ENCODE assay signal across 1 cellular context in genomic region chr15:65791335-65792129, GRCh38.
A peak's percentile ranks its signal among the peaks of the same experiment; 100 is the strongest.
TF ChIP-seq lines count a peak whose summit lies in the region.

No MANE protein-coding gene starts in this region.

TF ChIP-seq in HepG2, 621 proteins besides CTCF, POLR2A, EP300 and RAD21 (continued from another document and continues in another):
- TF ChIP-seq ATF6 (CRISPR knock-in tag; conservative IDR thresholded peaks at IDR 0.05) (no peak), NR2F6 (IDR thresholded peaks at IDR 0.05) (no peak), NR2F6 (CRISPR knock-in tag; IDR thresholded peaks at IDR 0.05) (no peak; the same call in 1 of the 2 replicates), ZHX1 (CRISPR knock-in tag; IDR thresholded peaks at IDR 0.05; ENCODE audit: low read depth) (no peak), SMAD9 (CRISPR knock-in tag; IDR thresholded peaks at IDR 0.05) (no peak), ZNF414 (CRISPR knock-in tag; IDR thresholded peaks at IDR 0.05) (no peak), TRAFD1 (CRISPR knock-in tag; IDR thresholded peaks at IDR 0.05; ENCODE audit: borderline replicate concordance) (no peak), ZNF567 (CRISPR knock-in tag; IDR thresholded peaks at IDR 0.05; ENCODE audit: borderline replicate concordance) (no peak), ZNF576 (CRISPR knock-in tag; IDR thresholded peaks at IDR 0.05) (no peak), MED1 (CRISPR knock-in tag; IDR thresholded peaks at IDR 0.05) (no peak), TIGD3 (CRISPR knock-in tag; IDR thresholded peaks at IDR 0.05; ENCODE audit: borderline replicate concordance) (no peak), USF2 (IDR thresholded peaks at IDR 0.05; ENCODE audit: low read depth, low read length) (no peak), USF2 (CRISPR knock-in tag; IDR thresholded peaks at IDR 0.05; ENCODE audit: borderline replicate concordance) (no peak), ZNF883 (CRISPR knock-in tag; IDR thresholded peaks at IDR 0.05; ENCODE audit: not compliant biosample characterization) (no peak), ZNF770 (CRISPR knock-in tag; IDR thresholded peaks at IDR 0.05) (no peak), ZNF629 (CRISPR knock-in tag; conservative IDR thresholded peaks at IDR 0.05) (no peak), ZNF552 (CRISPR knock-in tag; IDR thresholded peaks at IDR 0.05; ENCODE audit: borderline replicate concordance) (no peak), RCOR2 (CRISPR knock-in tag; IDR thresholded peaks at IDR 0.05) (no peak), BRCA1 (CRISPR knock-in tag; IDR thresholded peaks at IDR 0.05) (no peak), HMG20B (CRISPR knock-in tag; conservative IDR thresholded peaks at IDR 0.05) (no peak), ISX (CRISPR knock-in tag; conservative IDR thresholded peaks at IDR 0.05) (no peak), CREB3 (CRISPR knock-in tag; IDR thresholded peaks at IDR 0.05) (no peak), ZNF616 (CRISPR knock-in tag; IDR thresholded peaks at IDR 0.05; ENCODE audit: low read depth) (peak; percentile 57; the same call in 1 of the 2 replicates), ZNF383 (CRISPR knock-in tag; IDR thresholded peaks at IDR 0.05; ENCODE audit: borderline replicate concordance) (no peak), ZBTB38 (CRISPR knock-in tag; IDR thresholded peaks at IDR 0.05) (peak; percentile 41; the same call in 1 of the 2 replicates), MLLT10 (CRISPR knock-in tag; IDR thresholded peaks at IDR 0.05) (no peak), ZSCAN21 (CRISPR knock-in tag; IDR thresholded peaks at IDR 0.05; ENCODE audit: borderline replicate concordance) (no peak), ZNF75D (CRISPR knock-in tag; IDR thresholded peaks at IDR 0.05; ENCODE audit: borderline replicate concordance) (no peak), ZNF574 (CRISPR knock-in tag; IDR thresholded peaks at IDR 0.05) (no peak), HCFC1 (IDR thresholded peaks at IDR 0.05; ENCODE audit: low read depth, low read length) (no peak), HIVEP1 (CRISPR knock-in tag; IDR thresholded peaks at IDR 0.05) (peak; percentile 89), GABPB1 (CRISPR knock-in tag; IDR thresholded peaks at IDR 0.05) (no peak), NKX3-1 (CRISPR knock-in tag; IDR thresholded peaks at IDR 0.05) (no peak), HNRNPL (IDR thresholded peaks at IDR 0.05; ENCODE audit: low read depth, low read length) (no peak), ZNF333 (CRISPR knock-in tag; IDR thresholded peaks at IDR 0.05; ENCODE audit: borderline replicate concordance) (no peak), KAT2B (IDR thresholded peaks at IDR 0.05; ENCODE audit: borderline replicate concordance, low read depth, low read length) (no peak), DNMT1 (CRISPR knock-in tag; IDR thresholded peaks at IDR 0.05) (no peak), PHF21A (CRISPR knock-in tag; IDR thresholded peaks at IDR 0.05) (peak; percentile 56; the same call in 1 of the 2 replicates), NCOA5 (CRISPR knock-in tag; IDR thresholded peaks at IDR 0.05) (no peak), PITX1 (CRISPR knock-in tag; IDR thresholded peaks at IDR 0.05) (no peak)
